23 cellular contexts compared by ENCODE assay signal in the genomic region with DNA sequence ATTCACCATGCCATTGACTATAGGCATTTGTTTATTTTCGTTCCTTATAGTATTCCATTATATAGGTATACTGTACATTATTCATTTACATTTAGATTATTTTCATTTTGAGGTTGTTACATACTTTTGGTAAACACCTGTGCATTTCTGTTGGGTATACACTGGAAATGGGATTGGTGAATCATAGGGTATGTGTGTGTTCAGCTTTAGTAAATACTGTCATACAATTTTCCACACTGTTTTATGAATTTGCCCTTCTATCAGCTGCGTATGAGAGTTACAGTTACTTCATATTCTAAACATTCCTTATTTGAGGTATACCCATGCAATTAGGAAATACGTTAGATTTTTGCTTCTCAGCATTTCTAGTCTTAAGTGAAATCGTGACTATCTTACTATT. TPM values are rescaled to one million over a fixed set of nuclear protein-coding genes. Genes with fewer than 3 reads are reported as not detected.
DNase-seq lines count a peak whose midpoint lies in the region; ATAC-seq, FAIRE-seq and TF ChIP-seq lines count a peak whose summit lies in the region.
"Had no signal": no experiment of that assay in that cellular context is flagged by ENCODE, and none has a peak within 500 bp of the region (broad histone marks: within the 10 kb centered on the region; RNA-seq: fewer than 3 reads in every experiment).

No MANE protein-coding gene starts in this region.

- no peaks in the 10 kb centered on the region for H3K9me1 ChIP-seq in K562 (ENCODE audit: control insufficient read depth, insufficient read depth, low read length)

- no peaks in the 10 kb centered on the region for H3K4me1 ChIP-seq in A549
- peaks cover 3 to 8% of the 10 kb centered on the region in 2 experiments; a peak in 3 of 5 replicates for H3K4me1 ChIP-seq in K562 (replicated peaks in 1 of 2; ENCODE audit: control insufficient read depth in 2 of 2, insufficient read depth in 2 of 2, low read length in 2 of 2)

- H3K4me3 Mint-ChIP-seq in stimulated activated naive B cell treated with anti-CD40 and anti-IgM and Interleukin-4, amounts not matched to agents 10 μg/mL and 1 μg/mL and 100 μg/mL, for 72 hours, result no peak overlapping the region
- H3K4me3 Mint-ChIP-seq in activated CD8-positive, alpha-beta memory T cell treated with anti-CD3 and anti-CD28 coated beads, Interleukin-2, amount 10 ng/mL, durations not matched to agents 7 days and 5 days, result no peak overlapping the region
- H3K4me3 Mint-ChIP-seq: CD4-positive, alpha-beta memory T cell; GM23338; H9 had no signal

- TF ChIP-seq EP300 in A549 (IDR thresholded peaks at IDR 0.05) (no peak), K562 (IDR thresholded peaks at IDR 0.05; ENCODE audit: low read length) (no peak)

- H3K79me2 ChIP-seq in K562 (ENCODE audit: control insufficient read depth, insufficient read depth, low read length), result no peaks in the 10 kb centered on the region

- no peak overlapping the region for H2AFZ ChIP-seq in K562 (ENCODE audit: low read depth, low read length)
- H2AFZ ChIP-seq: GM23338 had no signal

- H3K27ac Mint-ChIP-seq in stimulated activated naive B cell treated with anti-CD40 and anti-IgM and Interleukin-4, amounts not matched to agents 10 μg/mL and 1 μg/mL and 100 μg/mL, for 72 hours, result peak overlapping the region; percentile 20
- no peak overlapping the region for H3K27ac Mint-ChIP-seq in activated CD8-positive, alpha-beta memory T cell treated with anti-CD3 and anti-CD28 coated beads, Interleukin-2, amount 10 ng/mL, durations not matched to agents 7 days and 5 days
- H3K27ac Mint-ChIP-seq: GM23338, H9 had no signal

- WGBS in A549 (ENCODE audit: missing lambda C conversion rate), result 92% methylated on average over 4 of the region's 4 CpGs
- 81% methylated on average over 4 of the region's 4 CpGs for WGBS in K562 (ENCODE audit: insufficient coverage, low coverage, missing lambda C conversion rate)

- H3K27ac ChIP-seq in A549, result no peak overlapping the region
- H3K27ac ChIP-seq in K562 (ENCODE audit: extremely low read depth, low read depth, low read length), result no peak overlapping the region

- H3K9me3 ChIP-seq in A549, result no peaks in the 10 kb centered on the region
- H3K9me3 ChIP-seq in K562 (replicated peaks; ENCODE audit: control insufficient read depth, insufficient read depth, low read depth, low read length), result no peaks in the 10 kb centered on the region

- H3K4me2 ChIP-seq in A549 (no peak overlapping the region), K562 (ENCODE audit: insufficient read depth, low read length) (no peak overlapping the region)
- H3K4me2 ChIP-seq: GM23338 had no signal

- no peaks in the 10 kb centered on the region for H3K27me3 Mint-ChIP-seq in stimulated activated naive B cell treated with anti-CD40 and anti-IgM and Interleukin-4, amounts not matched to agents 10 μg/mL and 1 μg/mL and 100 μg/mL, for 72 hours
- H3K27me3 Mint-ChIP-seq in activated CD8-positive, alpha-beta memory T cell treated with anti-CD3 and anti-CD28 coated beads, Interleukin-2, amount 10 ng/mL, durations not matched to agents 7 days and 5 days, result no peaks in the 10 kb centered on the region
- H3K27me3 Mint-ChIP-seq: CD4-positive, alpha-beta memory T cell had no signal

- peaks cover 23% of the 10 kb centered on the region for H3K36me3 ChIP-seq in K562 (ENCODE audit: control insufficient read depth, insufficient read depth, low read length)

- DNase-seq in A549 (ENCODE audit: low read depth in 1 of 2, low spot score in 1 of 2) (no peak), NCI-H69 (lab: John Stamatoyannopoulos, UW) (peak; percentile 7), K562 (ENCODE audit: extremely low read depth in 1 of 4, low spot score in 3 of 4) (no peak), DMS 273 treated with DMSO at 0.1 percent for 48 hours (lab: John Stamatoyannopoulos, UW) (no peak)
- no peak for DNase-seq in stimulated activated naive B cell treated with anti-CD40 and anti-IgM and Interleukin-4, amounts not matched to agents 10 μg/mL and 1 μg/mL and 100 μg/mL, for 72 hours
- DNase-seq in activated CD8-positive, alpha-beta memory T cell treated with anti-CD3 and anti-CD28 coated beads, Interleukin-2, amount 10 ng/mL, durations not matched to agents 7 days and 5 days, result no peak
- DNase-seq: 8988T; C1 segment of cervical spinal cord; Calu3; CD4-positive, alpha-beta memory T cell; COR-L47; DMS79; EL; GDM1; H9 had no signal

- POLR2A ChIA-PET in A549 (lab: Yijun Ruan, JAX) (no interaction called here), K562 (lab: Yijun Ruan, JAX) (interaction anchor here (2.1 kb wide), 1 partner anchor 24 kb away, joined by 6 read pairs; no protein-coding TSS in a partner anchor)

- H3K36me3 Mint-ChIP-seq in stimulated activated naive B cell treated with anti-CD40 and anti-IgM and Interleukin-4, amounts not matched to agents 10 μg/mL and 1 μg/mL and 100 μg/mL, for 72 hours, result peaks cover 7 to 26% of the 10 kb centered on the region in 2 donors
- H3K36me3 Mint-ChIP-seq in activated CD8-positive, alpha-beta memory T cell treated with anti-CD3 and anti-CD28 coated beads, Interleukin-2, amount 10 ng/mL, durations not matched to agents 7 days and 5 days, result peaks cover 27% of the 10 kb centered on the region

- no peaks in the 10 kb centered on the region for H3K4me1 Mint-ChIP-seq in stimulated activated naive B cell treated with anti-CD40 and anti-IgM and Interleukin-4, amounts not matched to agents 10 μg/mL and 1 μg/mL and 100 μg/mL, for 72 hours
- no peaks in the 10 kb centered on the region for H3K4me1 Mint-ChIP-seq in activated CD8-positive, alpha-beta memory T cell treated with anti-CD3 and anti-CD28 coated beads, Interleukin-2, amount 10 ng/mL, durations not matched to agents 7 days and 5 days
- H3K4me1 Mint-ChIP-seq: GM23338, H9 had no signal

- no peaks in the 10 kb centered on the region for H4K20me1 ChIP-seq in K562 (replicated peaks; ENCODE audit: control insufficient read depth, insufficient read depth, low read length)

- TF ChIP-seq RAD21 in A549 (conservative IDR thresholded peaks at IDR 0.05 in 1 of 2, IDR thresholded peaks at IDR 0.05 in 1 of 2) (no peak), K562 (CRISPR knock-in tag; conservative IDR thresholded peaks at IDR 0.05 in 1 of 2, IDR thresholded peaks at IDR 0.05 in 1 of 2) (no peak)

- no peak overlapping the region for H3K9ac ChIP-seq in K562 (ENCODE audit: insufficient read depth in 1 of 2, low read depth in 2 of 2, low read length in 2 of 2)

- FAIRE-seq in A549 (lab: Jason Lieb, UNC) (peak; percentile 23), K562 (lab: Jason Lieb, UNC) (no peak)
- FAIRE-seq: GM12891, GM18507 had no signal

- BruUV-seq in K562 (replicated peaks; lab: Mats Ljungman, UMichigan), result no TSS peak

- H3K4me3 ChIP-seq in A549, result no peak overlapping the region
- H3K4me3 ChIP-seq in K562, result no peak overlapping the region
- H3K4me3 ChIP-seq: GM23338 had no signal

- in situ Hi-C loops in K562 (cut with MboI), result no loop called here

- TF ChIP-seq POLR2A in A549 (IDR thresholded peaks at IDR 0.05; ENCODE audit: low read length) (no peak), K562 (conservative IDR thresholded peaks at IDR 0.05) (no peak)

- H3K9me3 Mint-ChIP-seq in stimulated activated naive B cell treated with anti-CD40 and anti-IgM and Interleukin-4, amounts not matched to agents 10 μg/mL and 1 μg/mL and 100 μg/mL, for 72 hours, result no peaks in the 10 kb centered on the region
- no peaks in the 10 kb centered on the region for H3K9me3 Mint-ChIP-seq in activated CD8-positive, alpha-beta memory T cell treated with anti-CD3 and anti-CD28 coated beads, Interleukin-2, amount 10 ng/mL, durations not matched to agents 7 days and 5 days (ENCODE audit: low read depth)
- H3K9me3 Mint-ChIP-seq: GM23338, H9 had no signal

- CTCF ChIA-PET in A549 (lab: Yijun Ruan, JAX), result no interaction called here
- CTCF ChIA-PET in K562 (lab: Yijun Ruan, JAX; ENCODE audit: low intra/inter-chr PET ratio), result no interaction called here
- CTCF ChIA-PET in activated CD8-positive, alpha-beta memory T cell treated with anti-CD3 and anti-CD28 coated beads, Interleukin-2, amount 10 ng/mL, durations not matched to agents 7 days and 5 days (lab: Charles Lee), result interaction anchor here (3.0 kb wide), 1 partner anchor 116 kb away, joined by 9 read pairs; no protein-coding TSS in a partner anchor

- no peak for ATAC-seq in A549
- ATAC-seq in K562, result no peak
- no peak for ATAC-seq in stimulated activated naive B cell treated with anti-CD40 and anti-IgM and Interleukin-4, amounts not matched to agents 10 μg/mL and 1 μg/mL and 100 μg/mL, for 72 hours (replicated peaks)
- ATAC-seq in activated CD8-positive, alpha-beta memory T cell treated with anti-CD3 and anti-CD28 coated beads, Interleukin-2, amount 10 ng/mL, durations not matched to agents 7 days and 5 days, result no peak
- no peak for ATAC-seq in HG03457 (IDR thresholded peaks at IDR 0.05; ENCODE audit: unreplicated experiment)
- ATAC-seq: GM23338, HCT116 had no signal

- H3K27me3 ChIP-seq in K562 (ENCODE audit: control insufficient read depth in 2 of 2, insufficient read depth in 2 of 2, low read length in 2 of 2), result no peaks in the 10 kb centered on the region

- intact Hi-C loops in K562 (cut with micrococcal nuclease), result no loop called here

- TF ChIP-seq CTCF in A549 (IDR thresholded peaks at IDR 0.05) (no peak), K562 (IDR thresholded peaks at IDR 0.05 in 2 of 3, conservative IDR thresholded peaks at IDR 0.05 in 1 of 3; ENCODE audit: insufficient read depth in 2 of 3, low read depth in 1 of 3, low read length in 3 of 3) (no peak)

RNA-seq across cellular contexts. Expression of gene FASLG, which starts 55.1 kb away (rescaled TPM):
- not detected in 2 replicates for polyA plus RNA-seq in A549 (2011; rRNA removed)
- not detected in 2 replicates for polyA plus RNA-seq in A549 (2012; cell fraction: cytosol; rRNA removed)
- polyA plus RNA-seq in A549 (2012; cell fraction: nucleus; rRNA removed), result not detected in 2 replicates
- 0.04 TPM in 1 of 3 replicates, not detected in the others for polyA plus RNA-seq in A549 (2017; fragmentation: RNase III; extraction: RNeasy Plus Mini Kit Qiagen cat#74134 plus additional on column Dnase treatment)
- polyA minus RNA-seq in A549 (2011; rRNA and poly(A)+ RNA removed), result not detected in 2 replicates
- total RNA-seq in K562 (2011; cell fraction: chromatin; rRNA removed; ENCODE audit: low replicate concordance), result not detected in 2 replicates
- not detected in 2 replicates for total RNA-seq in K562 (2011; cell fraction: nucleolus; rRNA removed)
- total RNA-seq in K562 (2011; cell fraction: nucleoplasm; rRNA removed), result not detected in 2 replicates
- total RNA-seq in K562 (2014; rRNA removed), result not detected in 2 replicates
- not detected in 2 replicates for total RNA-seq in K562 (2014; rRNA removed; fragmentation: Illumina TruSeq; extraction: Trizol)
- not detected in 2 replicates for total RNA-seq in K562 (2015; rRNA removed; fragmentation: Illumina TruSeq; extraction: Trizol)
- not detected in 2 replicates for total RNA-seq in K562 (2021)
- polyA plus RNA-seq in K562 (2011; rRNA removed), result 0.05 TPM in 1 of 2 replicates, not detected in the other
- not detected in 2 replicates for polyA plus RNA-seq in K562 (2011; cell fraction: cytosol; rRNA removed)
- not detected in 2 replicates for polyA plus RNA-seq in K562 (2011; cell fraction: nucleus; rRNA removed)
- polyA plus RNA-seq in K562 (2012), result 0.04 TPM in 1 of 2 replicates, not detected in the other
- not detected in 2 replicates for polyA plus RNA-seq in K562 (2014; fragmentation: Illumina TruSeq; extraction: Trizol)
- not detected for polyA plus RNA-seq in K562 (2014; fragmentation: Nextera tagmentation; extraction: Ambion mirVana)
- not detected in 2 replicates for polyA plus RNA-seq in K562 (2014; rRNA removed)
- polyA minus RNA-seq in K562 (2011; rRNA and poly(A)+ RNA removed), result not detected in 2 replicates
- polyA minus RNA-seq in K562 (2011; cell fraction: cytosol; rRNA and poly(A)+ RNA removed), result not detected in 2 replicates
- polyA minus RNA-seq in K562 (2011; cell fraction: nucleus; rRNA and poly(A)+ RNA removed), result not detected in 2 replicates
- 10 to 100 TPM; 21.0 to 36.1 TPM for total RNA-seq in activated CD8-positive, alpha-beta memory T cell treated with anti-CD3 and anti-CD28 coated beads, Interleukin-2, amount 10 ng/mL, durations not matched to agents 7 days and 5 days
- total RNA-seq: A673, Calu3, GM23338, H4, H9 had no signal
- polyA plus RNA-seq: BJ, GM23338 had no signal

Comparison
In these comparisons a context has a peak if more than half of its experiments do, and no peak if none do; other contexts are left out.
1. RNA of gene FASLG, which starts 55.1 kb away (total RNA-seq): 21.0 to 36.1 TPM in activated CD8-positive, alpha-beta memory T cell treated with anti-CD3 and anti-CD28 coated beads, Interleukin-2, amount 10 ng/mL, durations not matched to agents 7 days and 5 days; not detected in K562; every median in the first group is over 10 times any median in the second.